Comparison of ENCODE assay signal across 8 cellular contexts in genomic region chr18:8890957-8891464, GRCh38.
DNase-seq lines count a peak whose midpoint lies in the region; ATAC-seq and TF ChIP-seq lines count a peak whose summit lies in the region.

No MANE protein-coding gene starts in this region.

- H3K36me3 Mint-ChIP-seq in chondrocyte (ENCODE audit: low read depth) (peaks cover 10% of the 10 kb centered on the region), T-helper 17 cell (ENCODE audit: low read depth) (no peaks in the 10 kb centered on the region), T-cell (no peaks in the 10 kb centered on the region)

- H3K4me1 ChIP-seq in mesodermal cell (ENCODE audit: control insufficient read depth, insufficient read depth, low read length, poor library complexity, severe bottlenecking) = peaks cover 21% of the 10 kb centered on the region

- CTCF ChIA-PET in T-cell (lab: Charles Lee) = no interaction called here

- DNase-seq in Caki2 (ENCODE audit: low read depth) (peak; percentile 98), NCI-H2107 (lab: John Stamatoyannopoulos, UW) (peak; percentile 7), chondrocyte (ENCODE audit: low spot score) (no peak), T-helper 17 cell (no peak), coronary artery (ENCODE audit: low spot score) (no peak), left lobe of liver (ENCODE audit: low spot score) (no peak), T-cell (no peak)

- peaks cover 22% of the 10 kb centered on the region for H3K4me1 Mint-ChIP-seq in chondrocyte (ENCODE audit: low read depth)
- no peaks in the 10 kb centered on the region for H3K4me1 Mint-ChIP-seq in T-helper 17 cell
- H3K4me1 Mint-ChIP-seq in T-cell = no peaks in the 10 kb centered on the region

- in situ Hi-C loops in Caki2 (cut with HindIII; ENCODE audit: low pct_unique_long_range_greater_than_20kb, low sequenced_read_pairs) = no loop called here

- ATAC-seq in T-helper 17 cell (no peak), left lobe of liver (no peak), T-cell (replicated peaks in 1 of 4) (no peak)

- H3K9me3 Mint-ChIP-seq in chondrocyte (ENCODE audit: low read depth) (peaks cover 24% of the 10 kb centered on the region), T-cell (peaks cover 4 to 16% (median 10%) of the 10 kb centered on the region in 3 donors)

- H3K36me3 ChIP-seq in mesodermal cell (ENCODE audit: control insufficient read depth, insufficient read depth, low read length) = no peaks in the 10 kb centered on the region

- H3K27me3 Mint-ChIP-seq in chondrocyte (ENCODE audit: low read depth) = no peaks in the 10 kb centered on the region
- H3K27me3 Mint-ChIP-seq in T-helper 17 cell = peaks cover 4% of the 10 kb centered on the region
- H3K27me3 Mint-ChIP-seq in T-cell = peaks cover 17 to 21% of the 10 kb centered on the region in 2 donors

- POLR2A ChIA-PET in T-cell (lab: Charles Lee) = no interaction called here

- 5 to 45% methylated on average over 2 to 4 of the region's 4 CpGs for WGBS in mesodermal cell (ENCODE audit: insufficient coverage in 2 of 2), 2 experiments

- peaks cover 5% of the 10 kb centered on the region for H3K9me3 ChIP-seq in mesodermal cell (ENCODE audit: control insufficient read depth, low read length)
- H3K9me3 ChIP-seq in T-helper 17 cell (ENCODE audit: control insufficient read depth, low read length, poor library complexity, severe bottlenecking) = no peaks in the 10 kb centered on the region

- TF ChIP-seq CTCF in chondrocyte (IDR thresholded peaks at IDR 0.05) (no peak), coronary artery (IDR thresholded peaks at IDR 0.05) (no peak)

- no peak overlapping the region for H3K4me3 ChIP-seq in mesodermal cell (ENCODE audit: extremely low read depth, insufficient read depth, low read length, poor library complexity, severe bottlenecking)
- no peak overlapping the region for H3K4me3 ChIP-seq in coronary artery

- H3K27ac Mint-ChIP-seq in chondrocyte (ENCODE audit: unreplicated experiment) = peak overlapping the region; percentile 88
- no peak overlapping the region for H3K27ac Mint-ChIP-seq in T-helper 17 cell
- no peak overlapping the region for H3K27ac Mint-ChIP-seq in T-cell

- H3K4me3 Mint-ChIP-seq in chondrocyte (ENCODE audit: unreplicated experiment) = no peak overlapping the region
- H3K4me3 Mint-ChIP-seq in T-helper 17 cell = no peak overlapping the region
- H3K4me3 Mint-ChIP-seq in T-cell = no peak overlapping the region

- H3K27ac ChIP-seq in mesodermal cell (ENCODE audit: low read depth, low read length, severe bottlenecking) (peak overlapping the region; percentile 98), coronary artery (no peak overlapping the region)

Comparison
In these comparisons a context has a peak if more than half of its experiments do, and no peak if none do; other contexts are left out.
1. DNase-seq: peak in Caki2 (single experiment) and NCI-H2107 (single experiment); none in chondrocyte (single experiment), T-helper 17 cell (0 of 3), coronary artery (single experiment), left lobe of liver (single experiment) and T-cell (0 of 34).